Comparison of ENCODE assay signal across 22 cellular contexts in genomic region chr12:29499235-29499634, GRCh38. TPM values are rescaled to one million over a fixed set of nuclear protein-coding genes. Genes with fewer than 3 reads are reported as not detected.
DNase-seq lines count a peak whose midpoint lies in the region; ATAC-seq and TF ChIP-seq lines count a peak whose summit lies in the region.
"Had no signal": no experiment of that assay in that cellular context is flagged by ENCODE, and none has a peak within 500 bp of the region (broad histone marks: within the 10 kb centered on the region; RNA-seq: fewer than 3 reads in every experiment).

No MANE protein-coding gene starts in this region.

- intact Hi-C loops in mammary epithelial cell (cut with micrococcal nuclease), result no loop called here
- intact Hi-C loops in breast epithelium (cut with DNase I; ENCODE audit: low total_unique reads), result no loop called here

- H3K9me3 ChIP-seq in mammary epithelial cell (replicated peaks; ENCODE audit: insufficient read depth, low read length), result no peaks in the 10 kb centered on the region
- H3K9me3 ChIP-seq in breast epithelium, result no peaks in the 10 kb centered on the region
- H3K9me3 ChIP-seq in NT2/D1 (ENCODE audit: insufficient read depth, low read length), result no peaks in the 10 kb centered on the region
- no peaks in the 10 kb centered on the region for H3K9me3 ChIP-seq in MG63
- H3K9me3 ChIP-seq: BLaER1 had no signal

- TF ChIP-seq CTCF in mammary epithelial cell (conservative IDR thresholded peaks at IDR 0.05 in 1 of 2, IDR thresholded peaks at IDR 0.05 in 1 of 2; ENCODE audit: extremely low read depth in 1 of 2, insufficient read depth in 1 of 2, low read depth in 1 of 2, low read length in 2 of 2), result no peak
- no peak for TF ChIP-seq CTCF in breast epithelium (IDR thresholded peaks at IDR 0.05)

- ATAC-seq in HG03432 (IDR thresholded peaks at IDR 0.05; ENCODE audit: unreplicated experiment) (peak; percentile 46), GM21423 (IDR thresholded peaks at IDR 0.05; ENCODE audit: unreplicated experiment) (no peak)
- ATAC-seq: HCT116 had no signal

- dilution Hi-C loops in mammary epithelial cell (cut with HindIII; ENCODE audit: low sequenced_read_pairs), result no loop called here

- no peak overlapping the region for H3K27ac ChIP-seq in mammary epithelial cell (ENCODE audit: insufficient read depth, low read depth, low read length)
- H3K27ac ChIP-seq in breast epithelium, result no peak overlapping the region
- H3K27ac ChIP-seq: BLaER1, HL-60 had no signal

- no peak for TF ChIP-seq POLR2A in breast epithelium (IDR thresholded peaks at IDR 0.05)

- H3K27me3 ChIP-seq in mammary epithelial cell (ENCODE audit: insufficient read depth, low read length), result no peaks in the 10 kb centered on the region
- H3K27me3 ChIP-seq in breast epithelium, result no peaks in the 10 kb centered on the region
- H3K27me3 ChIP-seq in NT2/D1 (ENCODE audit: insufficient read depth, insufficient read length), result no peaks in the 10 kb centered on the region
- H3K27me3 ChIP-seq in MG63, result no peaks in the 10 kb centered on the region
- H3K27me3 ChIP-seq: BLaER1 had no signal

- H3K4me3 ChIP-seq in mammary epithelial cell (replicated peaks in 1 of 3; ENCODE audit: insufficient read depth in 1 of 3, low read depth in 2 of 3, low read length in 3 of 3) (no peak overlapping the region), breast epithelium (no peak overlapping the region), NT2/D1 (ENCODE audit: insufficient read length, low read depth) (no peak overlapping the region), MG63 (no peak overlapping the region)
- H3K4me3 ChIP-seq: BLaER1 had no signal

- no peak overlapping the region for H3K4me2 ChIP-seq in mammary epithelial cell (ENCODE audit: insufficient read depth, low read depth, low read length)
- H3K4me2 ChIP-seq: BLaER1 had no signal

- no peak overlapping the region for H3K9ac ChIP-seq in mammary epithelial cell (ENCODE audit: insufficient read depth, low read length)
- no peak overlapping the region for H3K9ac ChIP-seq in NT2/D1 (ENCODE audit: insufficient read length, low read depth)
- H3K9ac ChIP-seq: BLaER1 had no signal

- CTCF ChIA-PET in mammary epithelial cell (lab: Charles Lee; ENCODE audit: low non-redundant PET), result no interaction called here

- DNase-seq in mammary epithelial cell, result peak; percentile 34
- no peak for DNase-seq in breast epithelium (ENCODE audit: low spot score in 2 of 2)
- DNase-seq in NT2/D1 (ENCODE audit: low read depth, low spot score), result peak; percentile 16
- DNase-seq in MG63, result no peak
- DNase-seq in foreskin melanocyte, result no peak
- DNase-seq: 8988T; CD4-positive, alpha-beta memory T cell; DMS153; DMS79; GDM1; GOT3; H7; HFFc6; IMR-90; KBM-7 had no signal

- no peaks in the 10 kb centered on the region for H3K36me3 ChIP-seq in mammary epithelial cell (ENCODE audit: insufficient read depth, low read length)
- no peaks in the 10 kb centered on the region for H3K36me3 ChIP-seq in breast epithelium
- H3K36me3 ChIP-seq in NT2/D1 (ENCODE audit: insufficient read depth, insufficient read length, low read length), result no peaks in the 10 kb centered on the region
- no peaks in the 10 kb centered on the region for H3K36me3 ChIP-seq in MG63
- H3K36me3 ChIP-seq: BLaER1 had no signal

- no TSS peak for BruUV-seq in mammary epithelial cell (replicated peaks; lab: Mats Ljungman, UMichigan)

- H3K79me2 ChIP-seq in mammary epithelial cell (ENCODE audit: insufficient read depth, low read length), result no peaks in the 10 kb centered on the region

- WGBS in mammary epithelial cell (ENCODE audit: low coverage, missing lambda C conversion rate), result 83% methylated on average over 3 of the region's 3 CpGs

- H2AFZ ChIP-seq in mammary epithelial cell (ENCODE audit: low read depth, low read length), result no peak overlapping the region

- H3K4me1 ChIP-seq in mammary epithelial cell (ENCODE audit: insufficient read depth, low read length), result no peaks in the 10 kb centered on the region
- no peaks in the 10 kb centered on the region for H3K4me1 ChIP-seq in breast epithelium
- no peaks in the 10 kb centered on the region for H3K4me1 ChIP-seq in NT2/D1 (ENCODE audit: insufficient read depth, insufficient read length)
- H3K4me1 ChIP-seq: BLaER1 had no signal

- H4K20me1 ChIP-seq in mammary epithelial cell (ENCODE audit: insufficient read depth, low read length), result no peaks in the 10 kb centered on the region
- H4K20me1 ChIP-seq: BLaER1 had no signal

- in situ Hi-C loops in mammary epithelial cell (cut with MboI; ENCODE audit: low sequenced_read_pairs in 2 of 2), result no loop called here

RNA-seq across cellular contexts. Expression of gene OVCH1, which starts 1.7 kb away (rescaled TPM):
- 1 to 10 TPM in 1 of 2 donors, under 1 TPM in 1; 0.67 to 1.0 TPM for total RNA-seq in mammary epithelial cell
- polyA plus RNA-seq in mammary epithelial cell, result 0.05 TPM
- polyA minus RNA-seq in mammary epithelial cell, result not detected
- total RNA-seq in breast epithelium, result under 1 TPM; 0.33 to 0.64 (median 0.44) TPM
- total RNA-seq in MG63 (2014; rRNA removed; shearing (Covaris generic); ENCODE audit: low replicate concordance), result not detected in 2 replicates
- total RNA-seq: CD4-positive, alpha-beta memory T cell; Daoy; H7; HFFc6 had no signal
- polyA plus RNA-seq: CD14-positive monocyte; CD4-positive, alpha-beta memory T cell had no signal

Comparison
In these comparisons a context has a peak if more than half of its experiments do, and no peak if none do; other contexts are left out.
1. DNase-seq: peak in mammary epithelial cell (single experiment) and NT2/D1 (single experiment); none in breast epithelium (0 of 2), MG63 (single experiment) and foreskin melanocyte (single experiment).